Comparison of ENCODE assay signal across 18 cellular contexts in the genomic region with DNA sequence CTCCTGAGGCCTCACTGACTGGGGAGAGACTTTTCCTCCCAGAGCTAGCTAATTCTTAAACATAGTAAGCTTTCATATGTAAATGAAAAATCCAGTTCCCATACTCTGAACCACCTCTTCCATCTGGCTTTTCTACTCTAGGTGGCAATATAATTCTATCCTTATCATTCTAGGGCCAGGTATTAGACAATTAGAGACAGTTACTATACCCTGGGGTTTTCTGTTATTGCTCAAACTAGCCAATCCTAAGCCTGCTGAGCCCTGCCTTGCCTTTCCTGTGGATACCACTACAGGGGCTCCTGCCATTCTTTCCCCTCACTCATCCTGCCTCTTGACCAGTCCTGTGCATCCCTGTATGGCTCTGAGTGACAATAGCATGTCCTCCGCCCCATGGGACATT.
"Had no signal": no experiment of that assay in that cellular context is flagged by ENCODE, and none has a peak within 500 bp of the region (broad histone marks: within the 10 kb centered on the region; RNA-seq: fewer than 3 reads in every experiment).

No MANE protein-coding gene starts in this region.

- DNase-seq: activated CD4-positive, alpha-beta memory T cell treated with anti-CD3 and anti-CD28 coated beads, Interleukin-2, amount 10 ng/mL, durations not matched to agents 7 days and 5 days; activated CD4-positive, alpha-beta T cell treated with anti-CD3 and anti-CD28 coated beads for 36 hours; activated gamma-delta T cell; activated T-cell treated with anti-CD3 and anti-CD28 coated beads, Interleukin-2, amount 50 U/mL, for 48 hours; amygdala; foreskin melanocyte; heart right ventricle; left ventricle myocardium superior; mesenchymal stem cell; pancreas; stimulated activated CD4-positive, alpha-beta T cell treated with anti-CD3 and anti-CD28 coated beads, Interleukin-2, amount 100 ng/mL, for 48 hours; T-helper 9 cell; testis; upper lobe of right lung had no signal

- ATAC-seq: activated CD4-positive, alpha-beta T cell treated with anti-CD3 and anti-CD28 coated beads for 36 hours; esophagus mucosa; heart right ventricle; left ventricle myocardium superior; pancreas; upper lobe of right lung had no signal

- H3K27ac ChIP-seq: heart right ventricle, pancreas, testis, upper lobe of right lung had no signal

- H3K9me3 ChIP-seq: pancreas, testis, upper lobe of right lung had no signal

- H3K4me3 Mint-ChIP-seq: activated CD4-positive, alpha-beta memory T cell treated with anti-CD3 and anti-CD28 coated beads, Interleukin-2, amount 10 ng/mL, durations not matched to agents 7 days and 5 days; activated CD4-positive, alpha-beta T cell treated with anti-CD3 and anti-CD28 coated beads for 36 hours; activated naive CD8-positive, alpha-beta T cell; neural crest cell; stimulated activated naive CD8-positive, alpha-beta T cell treated with anti-CD3 and anti-CD28 coated beads, Interleukin-15, Interleukin-2, amounts not matched to agents 100 ng/mL and 50 ng/mL, for 24 hours had no signal

- H3K27ac Mint-ChIP-seq: activated CD4-positive, alpha-beta memory T cell treated with anti-CD3 and anti-CD28 coated beads, Interleukin-2, amount 10 ng/mL, durations not matched to agents 7 days and 5 days; activated CD4-positive, alpha-beta T cell treated with anti-CD3 and anti-CD28 coated beads for 36 hours; activated naive CD8-positive, alpha-beta T cell; stimulated activated naive CD8-positive, alpha-beta T cell treated with anti-CD3 and anti-CD28 coated beads, Interleukin-15, Interleukin-2, amounts not matched to agents 100 ng/mL and 50 ng/mL, for 24 hours had no signal

- H3K27me3 ChIP-seq: heart right ventricle, pancreas, testis, upper lobe of right lung had no signal

- H3K4me1 Mint-ChIP-seq: activated CD4-positive, alpha-beta memory T cell treated with anti-CD3 and anti-CD28 coated beads, Interleukin-2, amount 10 ng/mL, durations not matched to agents 7 days and 5 days; activated CD4-positive, alpha-beta T cell treated with anti-CD3 and anti-CD28 coated beads for 36 hours; neural crest cell had no signal

- H3K36me3 ChIP-seq: heart right ventricle, pancreas, upper lobe of right lung had no signal

- H3K27me3 Mint-ChIP-seq: activated CD4-positive, alpha-beta memory T cell treated with anti-CD3 and anti-CD28 coated beads, Interleukin-2, amount 10 ng/mL, durations not matched to agents 7 days and 5 days; activated CD4-positive, alpha-beta T cell treated with anti-CD3 and anti-CD28 coated beads for 36 hours; activated naive CD8-positive, alpha-beta T cell; stimulated activated naive CD8-positive, alpha-beta T cell treated with anti-CD3 and anti-CD28 coated beads, Interleukin-15, Interleukin-2, amounts not matched to agents 100 ng/mL and 50 ng/mL, for 24 hours had no signal

- H3K4me1 ChIP-seq: pancreas, testis, upper lobe of right lung had no signal

- H3K4me3 ChIP-seq: heart right ventricle, pancreas, testis, upper lobe of right lung had no signal

- H3K36me3 Mint-ChIP-seq: activated naive CD8-positive, alpha-beta T cell had no signal
